ENCODE assay signal across 9 cellular contexts in the genomic region with DNA sequence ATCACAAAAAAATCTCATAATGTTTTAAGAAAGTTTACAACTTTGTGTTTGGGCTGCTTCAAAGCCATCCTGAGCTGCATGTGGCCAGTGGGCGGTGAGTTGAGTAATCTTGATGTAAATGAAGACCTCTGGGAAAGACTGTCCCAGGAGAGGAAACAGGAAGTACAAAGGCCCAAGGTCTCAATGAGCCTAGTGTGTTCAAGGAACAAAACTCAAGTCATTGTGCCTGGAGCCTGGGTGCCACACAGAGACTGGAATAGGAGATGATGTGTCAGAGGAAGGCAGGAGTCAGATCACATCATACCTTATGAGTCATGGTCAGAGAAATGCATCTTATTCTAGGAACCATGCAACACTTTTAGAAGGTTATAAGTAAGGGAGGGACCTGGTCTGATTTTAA. TPM values are rescaled to one million over a fixed set of nuclear protein-coding genes. Genes with fewer than 3 reads are reported as not detected.
DNase-seq lines count a peak whose midpoint lies in the region; ATAC-seq, FAIRE-seq and TF ChIP-seq lines count a peak whose summit lies in the region.
"Had no signal": no experiment of that assay in that cellular context is flagged by ENCODE, and none has a peak within 500 bp of the region (broad histone marks: within the 10 kb centered on the region; RNA-seq: fewer than 3 reads in every experiment).

No MANE protein-coding gene starts in this region.

- peak; percentile 74 for ATAC-seq in GM19463 (IDR thresholded peaks at IDR 0.05; ENCODE audit: unreplicated experiment)

- no peak for TF ChIP-seq CTCF in fibroblast of mammary gland (conservative IDR thresholded peaks at IDR 0.05; ENCODE audit: control insufficient read depth, insufficient read depth, low read depth, low read length)

- no peak overlapping the region for H3K27ac ChIP-seq in small intestine (ENCODE audit: low read depth in 1 of 2, low read length in 1 of 2)

- H3K9me3 ChIP-seq in small intestine (ENCODE audit: control insufficient read depth, low read depth): no peaks in the 10 kb centered on the region

- 76 to 85% (median 80%) methylated on average over 1 of the region's 1 CpG for WGBS in small intestine, 3 donors

- H3K27me3 ChIP-seq in small intestine (ENCODE audit: control insufficient read depth in 2 of 2, insufficient read depth in 2 of 2, low read length in 2 of 2): no peaks in the 10 kb centered on the region

- H3K4me1 ChIP-seq in small intestine (ENCODE audit: control insufficient read depth in 2 of 2, insufficient read depth in 1 of 2, low read depth in 1 of 2, low read length in 1 of 2): no peaks in the 10 kb centered on the region

- DNase-seq in AG08396 (ENCODE audit: low spot score) (peak; percentile 8), HTR-8/SVneo (ENCODE audit: insufficient read length, low spot score) (peak; percentile 21), fibroblast of mammary gland (ENCODE audit: low read depth) (peak; percentile 87), SKM-1 treated with dmso at 0.1 percent for 144 hours (lab: John Stamatoyannopoulos, UW; ENCODE audit: unreplicated experiment) (no peak), small intestine (no peak), NCI-H446 (lab: John Stamatoyannopoulos, UW) (no peak)
- no peak for DNase-seq in central memory CD4-positive, alpha-beta T cell
- DNase-seq: left cardiac atrium had no signal

- FAIRE-seq in HTR-8/SVneo (lab: Jason Lieb, UNC) (no peak), small intestine (lab: Jason Lieb, UNC) (no peak)

- H3K4me3 ChIP-seq in fibroblast of mammary gland (ENCODE audit: control insufficient read depth, low read depth, low read length) (no peak overlapping the region), small intestine (ENCODE audit: low read depth in 1 of 2, low read length in 2 of 2) (no peak overlapping the region)

- no peaks in the 10 kb centered on the region for H3K36me3 ChIP-seq in small intestine (ENCODE audit: control insufficient read depth in 2 of 2, insufficient read depth in 2 of 2, low read length in 2 of 2)

RNA-seq across cellular contexts. Expression of a gene that starts 51.5 kb away (rescaled TPM):
- under 1 TPM in 1 of 3 donors, not detected in 2; 0.09 TPM for polyA plus RNA-seq in small intestine

Comparison
In these comparisons a context has a peak if more than half of its experiments do, and no peak if none do; other contexts are left out.
1. DNase-seq: peak in AG08396 (single experiment), HTR-8/SVneo (single experiment) and fibroblast of mammary gland (single experiment); none in central memory CD4-positive, alpha-beta T cell (single experiment), SKM-1 treated with dmso at 0.1 percent for 144 hours (single experiment), small intestine (single experiment) and NCI-H446 (0 of 2).